ENCODE assay signal across 1 cellular context in genomic region chr10:102072867-102073527, GRCh38.
TF ChIP-seq lines count a peak whose summit lies in the region.

No MANE protein-coding gene starts in this region.

TF ChIP-seq in WTC11, 78 proteins besides CTCF, POLR2A, EP300 and RAD21 (continued from another document):
- TF ChIP-seq, protein P1, sequence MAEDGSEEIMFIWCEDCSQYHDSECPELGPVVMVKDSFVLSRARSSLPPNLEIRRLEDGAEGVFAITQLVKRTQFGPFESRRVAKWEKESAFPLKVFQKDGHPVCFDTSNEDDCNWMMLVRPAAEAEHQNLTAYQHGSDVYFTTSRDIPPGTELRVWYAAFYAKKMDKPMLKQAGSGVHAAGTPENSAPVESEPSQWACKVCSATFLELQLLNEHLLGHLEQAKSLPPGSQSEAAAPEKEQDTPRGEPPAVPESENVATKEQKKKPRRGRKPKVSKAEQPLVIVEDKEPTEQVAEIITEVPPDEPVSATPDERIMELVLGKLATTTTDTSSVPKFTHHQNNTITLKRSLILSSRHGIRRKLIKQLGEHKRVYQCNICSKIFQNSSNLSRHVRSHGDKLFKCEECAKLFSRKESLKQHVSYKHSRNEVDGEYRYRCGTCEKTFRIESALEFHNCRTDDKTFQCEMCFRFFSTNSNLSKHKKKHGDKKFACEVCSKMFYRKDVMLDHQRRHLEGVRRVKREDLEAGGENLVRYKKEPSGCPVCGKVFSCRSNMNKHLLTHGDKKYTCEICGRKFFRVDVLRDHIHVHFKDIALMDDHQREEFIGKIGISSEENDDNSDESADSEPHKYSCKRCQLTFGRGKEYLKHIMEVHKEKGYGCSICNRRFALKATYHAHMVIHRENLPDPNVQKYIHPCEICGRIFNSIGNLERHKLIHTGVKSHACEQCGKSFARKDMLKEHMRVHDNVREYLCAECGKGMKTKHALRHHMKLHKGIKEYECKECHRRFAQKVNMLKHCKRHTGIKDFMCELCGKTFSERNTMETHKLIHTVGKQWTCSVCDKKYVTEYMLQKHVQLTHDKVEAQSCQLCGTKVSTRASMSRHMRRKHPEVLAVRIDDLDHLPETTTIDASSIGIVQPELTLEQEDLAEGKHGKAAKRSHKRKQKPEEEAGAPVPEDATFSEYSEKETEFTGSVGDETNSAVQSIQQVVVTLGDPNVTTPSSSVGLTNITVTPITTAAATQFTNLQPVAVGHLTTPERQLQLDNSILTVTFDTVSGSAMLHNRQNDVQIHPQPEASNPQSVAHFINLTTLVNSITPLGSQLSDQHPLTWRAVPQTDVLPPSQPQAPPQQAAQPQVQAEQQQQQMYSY (CRISPR knock-in tag; IDR thresholded peaks at IDR 0.05), result no peak
- TF ChIP-seq MXD4 (CRISPR knock-in tag; IDR thresholded peaks at IDR 0.05; ENCODE audit: borderline replicate concordance) (no peak), RORB (CRISPR knock-in tag; IDR thresholded peaks at IDR 0.05) (no peak), ELF4 (CRISPR knock-in tag; IDR thresholded peaks at IDR 0.05; ENCODE audit: low read depth) (no peak), E2F5 (CRISPR knock-in tag; IDR thresholded peaks at IDR 0.05) (no peak), ZNF317 (CRISPR knock-in tag; IDR thresholded peaks at IDR 0.05; ENCODE audit: borderline replicate concordance, low read depth) (no peak), IRF2 (CRISPR knock-in tag; IDR thresholded peaks at IDR 0.05; ENCODE audit: borderline replicate concordance, low read depth) (no peak), ATF1 (CRISPR knock-in tag; IDR thresholded peaks at IDR 0.05) (no peak), JUN (CRISPR knock-in tag; IDR thresholded peaks at IDR 0.05) (no peak), FOXK1 (CRISPR knock-in tag; IDR thresholded peaks at IDR 0.05) (no peak), KAT7 (CRISPR knock-in tag; IDR thresholded peaks at IDR 0.05; ENCODE audit: borderline replicate concordance) (no peak)
- TF ChIP-seq, protein P2, sequence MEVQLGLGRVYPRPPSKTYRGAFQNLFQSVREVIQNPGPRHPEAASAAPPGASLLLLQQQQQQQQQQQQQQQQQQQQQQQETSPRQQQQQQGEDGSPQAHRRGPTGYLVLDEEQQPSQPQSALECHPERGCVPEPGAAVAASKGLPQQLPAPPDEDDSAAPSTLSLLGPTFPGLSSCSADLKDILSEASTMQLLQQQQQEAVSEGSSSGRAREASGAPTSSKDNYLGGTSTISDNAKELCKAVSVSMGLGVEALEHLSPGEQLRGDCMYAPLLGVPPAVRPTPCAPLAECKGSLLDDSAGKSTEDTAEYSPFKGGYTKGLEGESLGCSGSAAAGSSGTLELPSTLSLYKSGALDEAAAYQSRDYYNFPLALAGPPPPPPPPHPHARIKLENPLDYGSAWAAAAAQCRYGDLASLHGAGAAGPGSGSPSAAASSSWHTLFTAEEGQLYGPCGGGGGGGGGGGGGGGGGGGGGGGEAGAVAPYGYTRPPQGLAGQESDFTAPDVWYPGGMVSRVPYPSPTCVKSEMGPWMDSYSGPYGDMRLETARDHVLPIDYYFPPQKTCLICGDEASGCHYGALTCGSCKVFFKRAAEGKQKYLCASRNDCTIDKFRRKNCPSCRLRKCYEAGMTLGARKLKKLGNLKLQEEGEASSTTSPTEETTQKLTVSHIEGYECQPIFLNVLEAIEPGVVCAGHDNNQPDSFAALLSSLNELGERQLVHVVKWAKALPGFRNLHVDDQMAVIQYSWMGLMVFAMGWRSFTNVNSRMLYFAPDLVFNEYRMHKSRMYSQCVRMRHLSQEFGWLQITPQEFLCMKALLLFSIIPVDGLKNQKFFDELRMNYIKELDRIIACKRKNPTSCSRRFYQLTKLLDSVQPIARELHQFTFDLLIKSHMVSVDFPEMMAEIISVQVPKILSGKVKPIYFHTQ (CRISPR knock-in tag; IDR thresholded peaks at IDR 0.05), result no peak
- TF ChIP-seq, protein P3, sequence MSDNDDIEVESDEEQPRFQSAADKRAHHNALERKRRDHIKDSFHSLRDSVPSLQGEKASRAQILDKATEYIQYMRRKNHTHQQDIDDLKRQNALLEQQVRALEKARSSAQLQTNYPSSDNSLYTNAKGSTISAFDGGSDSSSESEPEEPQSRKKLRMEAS (CRISPR knock-in tag; IDR thresholded peaks at IDR 0.05), result no peak
- TF ChIP-seq, protein P4, sequence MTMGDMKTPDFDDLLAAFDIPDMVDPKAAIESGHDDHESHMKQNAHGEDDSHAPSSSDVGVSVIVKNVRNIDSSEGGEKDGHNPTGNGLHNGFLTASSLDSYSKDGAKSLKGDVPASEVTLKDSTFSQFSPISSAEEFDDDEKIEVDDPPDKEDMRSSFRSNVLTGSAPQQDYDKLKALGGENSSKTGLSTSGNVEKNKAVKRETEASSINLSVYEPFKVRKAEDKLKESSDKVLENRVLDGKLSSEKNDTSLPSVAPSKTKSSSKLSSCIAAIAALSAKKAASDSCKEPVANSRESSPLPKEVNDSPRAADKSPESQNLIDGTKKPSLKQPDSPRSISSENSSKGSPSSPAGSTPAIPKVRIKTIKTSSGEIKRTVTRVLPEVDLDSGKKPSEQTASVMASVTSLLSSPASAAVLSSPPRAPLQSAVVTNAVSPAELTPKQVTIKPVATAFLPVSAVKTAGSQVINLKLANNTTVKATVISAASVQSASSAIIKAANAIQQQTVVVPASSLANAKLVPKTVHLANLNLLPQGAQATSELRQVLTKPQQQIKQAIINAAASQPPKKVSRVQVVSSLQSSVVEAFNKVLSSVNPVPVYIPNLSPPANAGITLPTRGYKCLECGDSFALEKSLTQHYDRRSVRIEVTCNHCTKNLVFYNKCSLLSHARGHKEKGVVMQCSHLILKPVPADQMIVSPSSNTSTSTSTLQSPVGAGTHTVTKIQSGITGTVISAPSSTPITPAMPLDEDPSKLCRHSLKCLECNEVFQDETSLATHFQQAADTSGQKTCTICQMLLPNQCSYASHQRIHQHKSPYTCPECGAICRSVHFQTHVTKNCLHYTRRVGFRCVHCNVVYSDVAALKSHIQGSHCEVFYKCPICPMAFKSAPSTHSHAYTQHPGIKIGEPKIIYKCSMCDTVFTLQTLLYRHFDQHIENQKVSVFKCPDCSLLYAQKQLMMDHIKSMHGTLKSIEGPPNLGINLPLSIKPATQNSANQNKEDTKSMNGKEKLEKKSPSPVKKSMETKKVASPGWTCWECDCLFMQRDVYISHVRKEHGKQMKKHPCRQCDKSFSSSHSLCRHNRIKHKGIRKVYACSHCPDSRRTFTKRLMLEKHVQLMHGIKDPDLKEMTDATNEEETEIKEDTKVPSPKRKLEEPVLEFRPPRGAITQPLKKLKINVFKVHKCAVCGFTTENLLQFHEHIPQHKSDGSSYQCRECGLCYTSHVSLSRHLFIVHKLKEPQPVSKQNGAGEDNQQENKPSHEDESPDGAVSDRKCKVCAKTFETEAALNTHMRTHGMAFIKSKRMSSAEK (CRISPR knock-in tag; IDR thresholded peaks at IDR 0.05; ENCODE audit: borderline replicate concordance), result no peak
- TF ChIP-seq, protein P5, sequence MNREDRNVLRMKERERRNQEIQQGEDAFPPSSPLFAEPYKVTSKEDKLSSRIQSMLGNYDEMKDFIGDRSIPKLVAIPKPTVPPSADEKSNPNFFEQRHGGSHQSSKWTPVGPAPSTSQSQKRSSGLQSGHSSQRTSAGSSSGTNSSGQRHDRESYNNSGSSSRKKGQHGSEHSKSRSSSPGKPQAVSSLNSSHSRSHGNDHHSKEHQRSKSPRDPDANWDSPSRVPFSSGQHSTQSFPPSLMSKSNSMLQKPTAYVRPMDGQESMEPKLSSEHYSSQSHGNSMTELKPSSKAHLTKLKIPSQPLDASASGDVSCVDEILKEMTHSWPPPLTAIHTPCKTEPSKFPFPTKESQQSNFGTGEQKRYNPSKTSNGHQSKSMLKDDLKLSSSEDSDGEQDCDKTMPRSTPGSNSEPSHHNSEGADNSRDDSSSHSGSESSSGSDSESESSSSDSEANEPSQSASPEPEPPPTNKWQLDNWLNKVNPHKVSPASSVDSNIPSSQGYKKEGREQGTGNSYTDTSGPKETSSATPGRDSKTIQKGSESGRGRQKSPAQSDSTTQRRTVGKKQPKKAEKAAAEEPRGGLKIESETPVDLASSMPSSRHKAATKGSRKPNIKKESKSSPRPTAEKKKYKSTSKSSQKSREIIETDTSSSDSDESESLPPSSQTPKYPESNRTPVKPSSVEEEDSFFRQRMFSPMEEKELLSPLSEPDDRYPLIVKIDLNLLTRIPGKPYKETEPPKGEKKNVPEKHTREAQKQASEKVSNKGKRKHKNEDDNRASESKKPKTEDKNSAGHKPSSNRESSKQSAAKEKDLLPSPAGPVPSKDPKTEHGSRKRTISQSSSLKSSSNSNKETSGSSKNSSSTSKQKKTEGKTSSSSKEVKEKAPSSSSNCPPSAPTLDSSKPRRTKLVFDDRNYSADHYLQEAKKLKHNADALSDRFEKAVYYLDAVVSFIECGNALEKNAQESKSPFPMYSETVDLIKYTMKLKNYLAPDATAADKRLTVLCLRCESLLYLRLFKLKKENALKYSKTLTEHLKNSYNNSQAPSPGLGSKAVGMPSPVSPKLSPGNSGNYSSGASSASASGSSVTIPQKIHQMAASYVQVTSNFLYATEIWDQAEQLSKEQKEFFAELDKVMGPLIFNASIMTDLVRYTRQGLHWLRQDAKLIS (CRISPR knock-in tag; IDR thresholded peaks at IDR 0.05; ENCODE audit: borderline replicate concordance), result no peak
